In the genomic region with DNA sequence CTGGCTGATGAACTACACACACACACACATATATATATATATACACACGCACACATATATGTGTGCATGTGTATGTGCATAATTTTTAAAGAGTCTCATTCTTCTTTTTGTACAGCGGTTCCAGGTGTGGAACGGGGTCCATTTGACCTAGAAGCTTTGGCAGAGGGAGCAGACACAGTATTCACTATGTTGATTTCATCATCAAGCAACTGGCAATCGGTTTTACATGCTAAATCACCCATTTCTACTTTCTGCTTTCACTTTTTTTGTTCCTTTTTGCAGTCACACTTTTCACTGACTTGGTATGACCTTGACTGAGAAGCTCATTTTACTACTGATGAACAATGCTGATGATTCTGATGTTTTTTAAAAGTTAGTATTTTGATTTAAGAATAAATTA, we compare ENCODE assay signal across 18 cellular contexts.
A peak's percentile ranks its signal among the peaks of the same experiment; 100 is the strongest.
DNase-seq lines count a peak whose midpoint lies in the region; ATAC-seq, FAIRE-seq and TF ChIP-seq lines count a peak whose summit lies in the region.
"Had no signal": no experiment of that assay in that cellular context is flagged by ENCODE, and none has a peak within 500 bp of the region (broad histone marks: within the 10 kb centered on the region; RNA-seq: fewer than 3 reads in every experiment).

No MANE protein-coding gene starts in this region.

- dilution Hi-C loops in IMR-90 (cut with HindIII; ENCODE audit: low sequenced_read_pairs, unreplicated experiment), result no loop called here

- TF ChIP-seq POLR2A in IMR-90 (IDR thresholded peaks at IDR 0.05; ENCODE audit: low read depth, low read length), result no peak

- H3K23ac ChIP-seq in IMR-90 (ENCODE audit: low read depth, low read length), result no peak overlapping the region

- no peak overlapping the region for H2AK5ac ChIP-seq in IMR-90 (ENCODE audit: low read depth, low read length)

- H3K4ac ChIP-seq in IMR-90 (ENCODE audit: low read depth, low read length), result no peak overlapping the region

- H3K36me3 Mint-ChIP-seq in T-helper 1 cell treated with Interleukin-12 subunit alpha and Interleukin-12 subunit beta and Interleukin-4 antibody, amounts not matched to agents 30 μg/mL and 1 μg/mL, for 36 hours (ENCODE audit: low read depth), result peaks cover 63% of the 10 kb centered on the region
- H3K36me3 Mint-ChIP-seq in naive thymus-derived CD8-positive, alpha-beta T cell, result peaks cover 20 to 87% (median 40%) of the 10 kb centered on the region in 3 donors

- peaks cover 13% of the 10 kb centered on the region for H3F3A ChIP-seq in SK-N-SH (replicated peaks; ENCODE audit: insufficient read depth)

- no peak overlapping the region for H2BK5ac ChIP-seq in IMR-90 (ENCODE audit: low read depth, low read length, poor library complexity, severe bottlenecking)

- H2BK20ac ChIP-seq in IMR-90 (ENCODE audit: low read depth, low read length), result no peak overlapping the region

- no peak overlapping the region for H2AK9ac ChIP-seq in IMR-90 (replicated peaks; ENCODE audit: low read depth, low read length, poor library complexity)

- no peak overlapping the region for H3K56ac ChIP-seq in IMR-90 (ENCODE audit: extremely low read depth, insufficient read depth, low read length)

- no peak overlapping the region for H3K18ac ChIP-seq in IMR-90 (ENCODE audit: low read depth, low read length)

- no peak for TF ChIP-seq EP300 in SK-N-SH (IDR thresholded peaks at IDR 0.05; ENCODE audit: borderline replicate concordance in 1 of 2, low read depth in 1 of 2, low read length in 1 of 2)

- H4K5ac ChIP-seq in IMR-90 (ENCODE audit: low read depth, low read length), result no peak overlapping the region

- H3K27ac Mint-ChIP-seq in T-helper 1 cell treated with Interleukin-12 subunit alpha and Interleukin-12 subunit beta and Interleukin-4 antibody, amounts not matched to agents 30 μg/mL and 1 μg/mL, for 36 hours, result peak overlapping the region; percentile 79
- peak overlapping the region in 8 of 10 donors; percentile 8 to 92 (median 48) for H3K27ac Mint-ChIP-seq in naive thymus-derived CD8-positive, alpha-beta T cell

- peaks cover 0 to 5% of the 10 kb centered on the region in 2 experiments for H3K36me3 ChIP-seq in SK-N-SH (replicated peaks in 1 of 2; ENCODE audit: control insufficient read depth in 1 of 2, insufficient read depth in 2 of 2, low read length in 1 of 2)
- no peaks in the 10 kb centered on the region for H3K36me3 ChIP-seq in IMR-90 (ENCODE audit: control insufficient read depth, insufficient read depth, low read length)
- H3K36me3 ChIP-seq: left ventricle myocardium inferior had no signal

- no peaks in the 10 kb centered on the region for H3K9me2 ChIP-seq in SK-N-SH

- POLR2A ChIA-PET in SK-N-SH (lab: Yijun Ruan, JAX), result interaction anchor here (0.6 kb wide), 1 partner anchor 170 kb away, joined by 3 read pairs; no protein-coding TSS in a partner anchor
- POLR2A ChIA-PET in IMR-90 (lab: Charles Lee; ENCODE audit: unreplicated experiment), result no interaction called here
- POLR2A ChIA-PET in naive thymus-derived CD8-positive, alpha-beta T cell (lab: Charles Lee), result interaction anchor here (0.7 kb wide), 1 partner anchor 510 kb away, joined by 3 read pairs; a partner anchor contains a TSS

- peaks cover 16 to 24% of the 10 kb centered on the region in 2 experiments for H3K4me1 ChIP-seq in SK-N-SH (ENCODE audit: control insufficient read depth in 1 of 2, insufficient read depth in 2 of 2, low read depth in 1 of 2, low read length in 1 of 2)
- peaks cover 4% of the 10 kb centered on the region; the same call in 1 of the 2 replicates for H3K4me1 ChIP-seq in IMR-90 (ENCODE audit: control insufficient read depth, insufficient read depth, low read length)

- no peaks in the 10 kb centered on the region for H3K79me2 ChIP-seq in SK-N-SH (ENCODE audit: insufficient read depth)

- H3K27me3 Mint-ChIP-seq in T-helper 1 cell treated with Interleukin-12 subunit alpha and Interleukin-12 subunit beta and Interleukin-4 antibody, amounts not matched to agents 30 μg/mL and 1 μg/mL, for 36 hours (ENCODE audit: low read depth), result no peaks in the 10 kb centered on the region
- no peaks in the 10 kb centered on the region for H3K27me3 Mint-ChIP-seq in naive thymus-derived CD8-positive, alpha-beta T cell

- no peak for FAIRE-seq in D721Med (lab: Jason Lieb, UNC)
- FAIRE-seq: A204.1, G401.6, RCC 7860 had no signal

- H3K4me2 ChIP-seq in SK-N-SH, result no peak overlapping the region
- no peak overlapping the region for H3K4me2 ChIP-seq in IMR-90 (ENCODE audit: low read depth, low read length)

- H2AFZ ChIP-seq in SK-N-SH (ENCODE audit: low read depth) (peak overlapping the region; percentile 11; the same call in 1 of the 2 replicates), IMR-90 (replicated peaks; ENCODE audit: low read length, poor library complexity) (no peak overlapping the region)

- H2BK120ac ChIP-seq in IMR-90 (ENCODE audit: low read depth, low read length), result 0 out of 2 replicates have a peak overlapping the region, but pooled peaks have one; percentile 10

- H3K27ac ChIP-seq in SK-N-SH (ENCODE audit: low read depth in 2 of 2, low read length in 1 of 2) (peak overlapping the region in 1 of 2 experiments; percentile 99; a peak in 1 of 4 replicates), IMR-90 (ENCODE audit: insufficient read depth, low read length) (no peak overlapping the region)

- no peaks in the 10 kb centered on the region for H3K79me1 ChIP-seq in IMR-90 (ENCODE audit: low read depth in 1 of 2, low read length in 2 of 2)

- no peak for DNase-seq in SK-N-SH
- DNase-seq in IMR-90, result no peak
- DNase-seq in naive thymus-derived CD8-positive, alpha-beta T cell, result no peak
- no peak for DNase-seq in inferior parietal cortex (ENCODE audit: extremely low spot score)
- no peak for DNase-seq in D721Med (ENCODE audit: insufficient read length, low spot score)
- no peak for DNase-seq in NCI-H524 (lab: John Stamatoyannopoulos, UW)
- DNase-seq: activated CD4-positive, alpha-beta T cell treated with anti-CD3 and anti-CD28 coated beads, Interleukin-2, amount 50 U/mL, for 48 hours; central memory CD4-positive, alpha-beta T cell; KBM-7; left ventricle myocardium inferior; NCI-H1436 treated with DMSO at 0.1 percent for 48 hours; NCI-H510A had no signal

- H3K4me1 Mint-ChIP-seq in T-helper 1 cell treated with Interleukin-12 subunit alpha and Interleukin-12 subunit beta and Interleukin-4 antibody, amounts not matched to agents 30 μg/mL and 1 μg/mL, for 36 hours (ENCODE audit: low read depth), result peaks cover 54% of the 10 kb centered on the region
- H3K4me1 Mint-ChIP-seq in naive thymus-derived CD8-positive, alpha-beta T cell, result peaks cover 19 to 68% (median 41%) of the 10 kb centered on the region in 4 donors

- peak overlapping the region; percentile 24 for H3K4me3 Mint-ChIP-seq in T-helper 1 cell treated with Interleukin-12 subunit alpha and Interleukin-12 subunit beta and Interleukin-4 antibody, amounts not matched to agents 30 μg/mL and 1 μg/mL, for 36 hours
- H3K4me3 Mint-ChIP-seq in naive thymus-derived CD8-positive, alpha-beta T cell, result peak overlapping the region in 1 of 10 donors; percentile 42

- 91% methylated on average over 4 of the region's 4 CpGs for WGBS in SK-N-SH (ENCODE audit: low lambda C conversion rate)
- WGBS in IMR-90 (ENCODE audit: extremely low coverage in 2 of 2, insufficient read length in 1 of 2), 2 experiments, result 85% methylated on average over 2 of the region's 4 CpGs; no CpG with 5 or more reads in 1 of the 2 experiments

- no TSS peak for BruUV-seq in IMR-90 (replicated peaks; lab: Mats Ljungman, UMichigan)

- TF ChIP-seq RAD21 in SK-N-SH (IDR thresholded peaks at IDR 0.05; ENCODE audit: low read length) (no peak), IMR-90 (IDR thresholded peaks at IDR 0.05; ENCODE audit: low read length) (no peak)

- no peak overlapping the region for H4K8ac ChIP-seq in IMR-90 (ENCODE audit: low read depth in 2 of 2, low read length in 2 of 2)

- H4K91ac ChIP-seq in IMR-90 (ENCODE audit: insufficient read depth, low read depth, low read length), result no peak overlapping the region

- CTCF ChIA-PET in SK-N-SH (lab: Yijun Ruan, JAX) (interaction anchor here (0.6 to 1.4 kb wide), 5 partner anchors 9 to 1542 kb away, joined by 3 to 4 read pairs (median 3); no protein-coding TSS in a partner anchor), IMR-90 (lab: Yijun Ruan, JAX) (interaction anchor here (0.6 kb wide), 1 partner anchor 72 kb away, joined by 4 read pairs; no protein-coding TSS in a partner anchor)

- intact Hi-C loops in IMR-90 (cut with micrococcal nuclease), result loop anchor here (5.0 kb wide), 1 partner anchor 62 kb away; a partner anchor contains a TSS

- H3K27me3 ChIP-seq in SK-N-SH (ENCODE audit: insufficient read depth) (no peaks in the 10 kb centered on the region), IMR-90 (ENCODE audit: control insufficient read depth, insufficient read depth, low read length) (no peaks in the 10 kb centered on the region)
- H3K27me3 ChIP-seq: suprapubic skin had no signal

- H4K20me1 ChIP-seq in SK-N-SH (ENCODE audit: insufficient read depth) (no peaks in the 10 kb centered on the region), IMR-90 (ENCODE audit: insufficient read depth, low read length) (no peaks in the 10 kb centered on the region)

- no peak overlapping the region for H3K4me3 ChIP-seq in SK-N-SH (ENCODE audit: low read depth in 2 of 2, low read length in 1 of 2)
- no peak overlapping the region for H3K4me3 ChIP-seq in IMR-90 (ENCODE audit: insufficient read depth, low read depth, low read length)
- H3K4me3 ChIP-seq: left ventricle myocardium inferior, suprapubic skin had no signal

- H3K9me3 Mint-ChIP-seq in T-helper 1 cell treated with Interleukin-12 subunit alpha and Interleukin-12 subunit beta and Interleukin-4 antibody, amounts not matched to agents 30 μg/mL and 1 μg/mL, for 36 hours, result peaks cover 12% of the 10 kb centered on the region
- no peaks in the 10 kb centered on the region for H3K9me3 Mint-ChIP-seq in naive thymus-derived CD8-positive, alpha-beta T cell

- TF ChIP-seq CTCF in SK-N-SH (IDR thresholded peaks at IDR 0.05) (no peak), IMR-90 (conservative IDR thresholded peaks at IDR 0.05; ENCODE audit: low read depth, low read length) (no peak), D721Med (IDR thresholded peaks at IDR 0.05; ENCODE audit: insufficient read depth, missing control alignments) (no peak)

- H3K9ac ChIP-seq in SK-N-SH, result no peak overlapping the region
- no peak overlapping the region for H3K9ac ChIP-seq in IMR-90 (ENCODE audit: low read depth, low read length)

- H3K9me3 ChIP-seq in SK-N-SH (no peaks in the 10 kb centered on the region), IMR-90 (ENCODE audit: control insufficient read depth, insufficient read depth, low read length) (peaks cover 2% of the 10 kb centered on the region)
- H3K9me3 ChIP-seq: left ventricle myocardium inferior, suprapubic skin had no signal

- in situ Hi-C loops in IMR-90 (cut with MboI; ENCODE audit: low sequenced_read_pairs), result no loop called here

- no peaks in the 10 kb centered on the region for H3K9me1 ChIP-seq in IMR-90 (ENCODE audit: insufficient read depth, low read length)

- H2BK15ac ChIP-seq in IMR-90 (ENCODE audit: low read depth, low read length), result 0 out of 3 replicates have a peak overlapping the region, but pooled peaks have one; percentile 42

- ATAC-seq in SK-N-SH treated with all-trans-retinoic acid at 6 μM for 48 hours (no peak), IMR-90 (ENCODE audit: low read depth) (no peak)
- no peak for ATAC-seq in naive thymus-derived CD8-positive, alpha-beta T cell

- H3K14ac ChIP-seq in IMR-90 (replicated peaks; ENCODE audit: low read depth, low read length), result no peak overlapping the region

TF ChIP-seq in IMR-90, 13 proteins besides CTCF, POLR2A, EP300 and RAD21 (continues in another document):
- no peak for TF ChIP-seq NFE2L2 (IDR thresholded peaks at IDR 0.05; ENCODE audit: low read depth, low read length)
